Comparison of ENCODE assay signal across 8 cellular contexts in the genomic region with DNA sequence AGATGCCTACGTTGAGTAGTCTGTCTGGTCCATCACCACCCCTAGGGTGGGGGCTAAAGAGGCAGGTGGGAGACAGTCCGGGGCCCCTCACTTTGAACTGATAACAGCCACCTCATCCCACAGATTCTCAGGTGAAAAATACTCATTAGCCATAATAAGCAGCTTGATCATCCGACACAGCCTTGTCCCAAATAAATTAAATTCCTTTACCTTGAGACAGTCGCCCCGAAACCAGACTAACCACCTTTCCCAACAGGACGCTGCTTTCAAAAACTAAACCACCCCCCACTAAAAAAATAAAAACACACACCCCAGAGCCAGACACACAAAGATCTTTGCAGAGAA.
DNase-seq lines count a peak whose midpoint lies in the region; ATAC-seq and TF ChIP-seq lines count a peak whose summit lies in the region.

No MANE protein-coding gene starts in this region.

- H3K4me1 ChIP-seq in CD4-positive, CD25-positive, alpha-beta regulatory T cell (ENCODE audit: control insufficient read depth, insufficient read depth, low read length, poor library complexity, severe bottlenecking) = peaks cover 25% of the 10 kb centered on the region
- peaks cover 17% of the 10 kb centered on the region for H3K4me1 ChIP-seq in effector memory CD4-positive, alpha-beta T cell (ENCODE audit: control insufficient read depth, insufficient read depth, low read length, poor library complexity, severe bottlenecking)
- no peaks in the 10 kb centered on the region for H3K4me1 ChIP-seq in testis

- no peaks in the 10 kb centered on the region for H3K36me3 Mint-ChIP-seq in CD4-positive, CD25-positive, alpha-beta regulatory T cell
- no peaks in the 10 kb centered on the region for H3K36me3 Mint-ChIP-seq in neural crest cell (ENCODE audit: low read depth)

- TF ChIP-seq CTCF in neural crest cell (conservative IDR thresholded peaks at IDR 0.05) = no peak
- TF ChIP-seq CTCF in testis (IDR thresholded peaks at IDR 0.05) = no peak

- H3K36me3 ChIP-seq in CD4-positive, CD25-positive, alpha-beta regulatory T cell (ENCODE audit: control insufficient read depth, insufficient read depth, low read length) = no peaks in the 10 kb centered on the region
- H3K36me3 ChIP-seq in MG63 (no peaks in the 10 kb centered on the region), testis (ENCODE audit: low read depth, missing control alignments) (no peaks in the 10 kb centered on the region)
- no peaks in the 10 kb centered on the region for H3K36me3 ChIP-seq in effector memory CD4-positive, alpha-beta T cell (ENCODE audit: control insufficient read depth, insufficient read depth, low read length)

- no peak for DNase-seq in CD4-positive, CD25-positive, alpha-beta regulatory T cell
- DNase-seq in MG63 (no peak), neural crest cell (ENCODE audit: low read depth, low spot score) (no peak), NCI-H2196 (lab: John Stamatoyannopoulos, UW; ENCODE audit: unreplicated experiment) (no peak), testis (no peak), NCI-H226 (no peak)
- DNase-seq in effector memory CD4-positive, alpha-beta T cell = no peak

- intact Hi-C loops in testis (cut with DNase I; ENCODE audit: low total_unique reads) = no loop called here

- WGBS in testis, 2 donors = 53 to 72% methylated on average over 6 of the region's 6 CpGs

- no peaks in the 10 kb centered on the region for H3K27me3 ChIP-seq in CD4-positive, CD25-positive, alpha-beta regulatory T cell (ENCODE audit: control insufficient read depth, insufficient read depth, low read length)
- no peaks in the 10 kb centered on the region for H3K27me3 ChIP-seq in MG63
- no peaks in the 10 kb centered on the region for H3K27me3 ChIP-seq in effector memory CD4-positive, alpha-beta T cell (replicated peaks; ENCODE audit: control insufficient read depth, insufficient read depth, low read length, poor library complexity, severe bottlenecking)
- H3K27me3 ChIP-seq in testis = no peaks in the 10 kb centered on the region

- no peaks in the 10 kb centered on the region for H3K9me3 Mint-ChIP-seq in CD4-positive, CD25-positive, alpha-beta regulatory T cell
- no peaks in the 10 kb centered on the region for H3K9me3 Mint-ChIP-seq in neural crest cell

- no peak for ATAC-seq in CD4-positive, CD25-positive, alpha-beta regulatory T cell (ENCODE audit: low read depth in 2 of 2)
- ATAC-seq in GM18502 (IDR thresholded peaks at IDR 0.05; ENCODE audit: poor library complexity, unreplicated experiment) = no peak

- H3K27ac ChIP-seq in CD4-positive, CD25-positive, alpha-beta regulatory T cell (ENCODE audit: insufficient read depth, low read length, poor library complexity, severe bottlenecking) = peak overlapping the region; percentile 87
- H3K27ac ChIP-seq in effector memory CD4-positive, alpha-beta T cell (ENCODE audit: insufficient read depth, low read length, poor library complexity, severe bottlenecking) = peak overlapping the region; percentile 92
- no peak overlapping the region for H3K27ac ChIP-seq in testis

- no peaks in the 10 kb centered on the region for H3K9me3 ChIP-seq in CD4-positive, CD25-positive, alpha-beta regulatory T cell (ENCODE audit: control insufficient read depth in 2 of 2, low read length in 2 of 2)
- H3K9me3 ChIP-seq in MG63 (no peaks in the 10 kb centered on the region), testis (no peaks in the 10 kb centered on the region)
- no peaks in the 10 kb centered on the region for H3K9me3 ChIP-seq in effector memory CD4-positive, alpha-beta T cell (ENCODE audit: control insufficient read depth, low read length)

- H3K27ac Mint-ChIP-seq in CD4-positive, CD25-positive, alpha-beta regulatory T cell = peak overlapping the region; percentile 44 to 97 (median 84)
- H3K27ac Mint-ChIP-seq in neural crest cell (ENCODE audit: unreplicated experiment) = no peak overlapping the region

- no peak for TF ChIP-seq POLR2A in testis (IDR thresholded peaks at IDR 0.05)

- H3K4me3 ChIP-seq in CD4-positive, CD25-positive, alpha-beta regulatory T cell (ENCODE audit: low read depth, low read length) = peak overlapping the region; percentile 69
- H3K4me3 ChIP-seq in MG63 = peak overlapping the region; percentile 59
- peak overlapping the region; percentile 25 for H3K4me3 ChIP-seq in effector memory CD4-positive, alpha-beta T cell (ENCODE audit: insufficient read depth, low read depth, low read length, poor library complexity, severe bottlenecking)
- H3K4me3 ChIP-seq in testis = peak overlapping the region in 1 of 2 donors; percentile 75

- no peaks in the 10 kb centered on the region for H3K27me3 Mint-ChIP-seq in CD4-positive, CD25-positive, alpha-beta regulatory T cell
- H3K27me3 Mint-ChIP-seq in neural crest cell (ENCODE audit: low read depth) = peaks cover 59% of the 10 kb centered on the region

- peaks cover 4 to 34% (median 23%) of the 10 kb centered on the region in 4 donors for H3K4me1 Mint-ChIP-seq in CD4-positive, CD25-positive, alpha-beta regulatory T cell
- peaks cover 20% of the 10 kb centered on the region for H3K4me1 Mint-ChIP-seq in neural crest cell

- H3K4me3 Mint-ChIP-seq in CD4-positive, CD25-positive, alpha-beta regulatory T cell = peak overlapping the region; percentile 93 to 96 (median 94)
- H3K4me3 Mint-ChIP-seq in neural crest cell = peak overlapping the region; percentile 69

Comparison
In these comparisons a context has a peak if more than half of its experiments do, and no peak if none do; other contexts are left out.
1. H3K27ac ChIP-seq: peak in CD4-positive, CD25-positive, alpha-beta regulatory T cell (single experiment) and effector memory CD4-positive, alpha-beta T cell (single experiment); none in testis (0 of 2).